ENCODE assay signal across 1 cellular context in the genomic region with DNA sequence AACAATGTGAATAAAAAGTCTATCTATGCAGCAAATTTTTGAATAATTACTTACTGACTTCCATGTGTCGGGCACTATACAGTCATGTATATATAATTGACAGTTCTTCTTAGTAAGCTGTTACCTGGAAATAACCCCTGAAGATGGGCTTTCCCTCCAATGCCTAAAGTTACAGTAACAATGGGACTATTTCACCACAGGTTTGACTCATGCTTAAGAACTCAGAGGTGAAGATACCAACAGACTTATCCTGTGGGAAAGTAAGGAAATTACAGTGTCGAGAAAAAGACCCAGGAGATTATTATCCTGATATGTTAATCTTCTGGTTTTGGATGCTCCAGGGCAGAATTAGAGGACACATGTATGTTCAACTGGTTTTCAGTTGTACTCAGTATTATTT.
TF ChIP-seq lines count a peak whose summit lies in the region.

No MANE protein-coding gene starts in this region.

TF ChIP-seq in SK-N-SH treated with all-trans-retinoic acid at 6 μM for 48 hours, 23 proteins besides CTCF, POLR2A, EP300 and RAD21 (continued from another document):
- TF ChIP-seq, protein P1, sequence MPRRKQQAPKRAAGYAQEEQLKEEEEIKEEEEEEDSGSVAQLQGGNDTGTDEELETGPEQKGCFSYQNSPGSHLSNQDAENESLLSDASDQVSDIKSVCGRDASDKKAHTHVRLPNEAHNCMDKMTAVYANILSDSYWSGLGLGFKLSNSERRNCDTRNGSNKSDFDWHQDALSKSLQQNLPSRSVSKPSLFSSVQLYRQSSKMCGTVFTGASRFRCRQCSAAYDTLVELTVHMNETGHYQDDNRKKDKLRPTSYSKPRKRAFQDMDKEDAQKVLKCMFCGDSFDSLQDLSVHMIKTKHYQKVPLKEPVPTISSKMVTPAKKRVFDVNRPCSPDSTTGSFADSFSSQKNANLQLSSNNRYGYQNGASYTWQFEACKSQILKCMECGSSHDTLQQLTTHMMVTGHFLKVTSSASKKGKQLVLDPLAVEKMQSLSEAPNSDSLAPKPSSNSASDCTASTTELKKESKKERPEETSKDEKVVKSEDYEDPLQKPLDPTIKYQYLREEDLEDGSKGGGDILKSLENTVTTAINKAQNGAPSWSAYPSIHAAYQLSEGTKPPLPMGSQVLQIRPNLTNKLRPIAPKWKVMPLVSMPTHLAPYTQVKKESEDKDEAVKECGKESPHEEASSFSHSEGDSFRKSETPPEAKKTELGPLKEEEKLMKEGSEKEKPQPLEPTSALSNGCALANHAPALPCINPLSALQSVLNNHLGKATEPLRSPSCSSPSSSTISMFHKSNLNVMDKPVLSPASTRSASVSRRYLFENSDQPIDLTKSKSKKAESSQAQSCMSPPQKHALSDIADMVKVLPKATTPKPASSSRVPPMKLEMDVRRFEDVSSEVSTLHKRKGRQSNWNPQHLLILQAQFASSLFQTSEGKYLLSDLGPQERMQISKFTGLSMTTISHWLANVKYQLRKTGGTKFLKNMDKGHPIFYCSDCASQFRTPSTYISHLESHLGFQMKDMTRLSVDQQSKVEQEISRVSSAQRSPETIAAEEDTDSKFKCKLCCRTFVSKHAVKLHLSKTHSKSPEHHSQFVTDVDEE (CRISPR knock-in tag; IDR thresholded peaks at IDR 0.05), result no peak
- no peak for TF ChIP-seq ZFP3 (CRISPR knock-in tag; IDR thresholded peaks at IDR 0.05)
- TF ChIP-seq, protein P2, sequence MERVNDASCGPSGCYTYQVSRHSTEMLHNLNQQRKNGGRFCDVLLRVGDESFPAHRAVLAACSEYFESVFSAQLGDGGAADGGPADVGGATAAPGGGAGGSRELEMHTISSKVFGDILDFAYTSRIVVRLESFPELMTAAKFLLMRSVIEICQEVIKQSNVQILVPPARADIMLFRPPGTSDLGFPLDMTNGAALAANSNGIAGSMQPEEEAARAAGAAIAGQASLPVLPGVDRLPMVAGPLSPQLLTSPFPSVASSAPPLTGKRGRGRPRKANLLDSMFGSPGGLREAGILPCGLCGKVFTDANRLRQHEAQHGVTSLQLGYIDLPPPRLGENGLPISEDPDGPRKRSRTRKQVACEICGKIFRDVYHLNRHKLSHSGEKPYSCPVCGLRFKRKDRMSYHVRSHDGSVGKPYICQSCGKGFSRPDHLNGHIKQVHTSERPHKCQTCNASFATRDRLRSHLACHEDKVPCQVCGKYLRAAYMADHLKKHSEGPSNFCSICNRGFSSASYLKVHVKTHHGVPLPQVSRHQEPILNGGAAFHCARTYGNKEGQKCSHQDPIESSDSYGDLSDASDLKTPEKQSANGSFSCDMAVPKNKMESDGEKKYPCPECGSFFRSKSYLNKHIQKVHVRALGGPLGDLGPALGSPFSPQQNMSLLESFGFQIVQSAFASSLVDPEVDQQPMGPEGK (CRISPR knock-in tag; IDR thresholded peaks at IDR 0.05; ENCODE audit: borderline replicate concordance), result no peak
TF ChIP-seq in SK-N-SH treated with all-trans-retinoic acid at 6 μM for 48 hours: peak in this region for 0.
